In genomic region chr6:37897321-37897720, GRCh38 we compare ENCODE assay signal across 1 cellular context.
TF ChIP-seq lines count a peak whose summit lies in the region.

No MANE protein-coding gene starts in this region.

TF ChIP-seq in HepG2, 621 proteins besides CTCF, POLR2A, EP300 and RAD21 (continued from another document):
- TF ChIP-seq PBX3 (CRISPR knock-in tag; IDR thresholded peaks at IDR 0.05; ENCODE audit: borderline replicate concordance) (no peak), TBP (CRISPR knock-in tag; IDR thresholded peaks at IDR 0.05) (no peak), BRD4 (CRISPR knock-in tag; IDR thresholded peaks at IDR 0.05) (no peak), ZNF101 (CRISPR knock-in tag; IDR thresholded peaks at IDR 0.05; ENCODE audit: borderline replicate concordance, low read depth) (no peak), GLI4 (CRISPR knock-in tag; IDR thresholded peaks at IDR 0.05; ENCODE audit: borderline replicate concordance) (no peak)
